In the genomic region with DNA sequence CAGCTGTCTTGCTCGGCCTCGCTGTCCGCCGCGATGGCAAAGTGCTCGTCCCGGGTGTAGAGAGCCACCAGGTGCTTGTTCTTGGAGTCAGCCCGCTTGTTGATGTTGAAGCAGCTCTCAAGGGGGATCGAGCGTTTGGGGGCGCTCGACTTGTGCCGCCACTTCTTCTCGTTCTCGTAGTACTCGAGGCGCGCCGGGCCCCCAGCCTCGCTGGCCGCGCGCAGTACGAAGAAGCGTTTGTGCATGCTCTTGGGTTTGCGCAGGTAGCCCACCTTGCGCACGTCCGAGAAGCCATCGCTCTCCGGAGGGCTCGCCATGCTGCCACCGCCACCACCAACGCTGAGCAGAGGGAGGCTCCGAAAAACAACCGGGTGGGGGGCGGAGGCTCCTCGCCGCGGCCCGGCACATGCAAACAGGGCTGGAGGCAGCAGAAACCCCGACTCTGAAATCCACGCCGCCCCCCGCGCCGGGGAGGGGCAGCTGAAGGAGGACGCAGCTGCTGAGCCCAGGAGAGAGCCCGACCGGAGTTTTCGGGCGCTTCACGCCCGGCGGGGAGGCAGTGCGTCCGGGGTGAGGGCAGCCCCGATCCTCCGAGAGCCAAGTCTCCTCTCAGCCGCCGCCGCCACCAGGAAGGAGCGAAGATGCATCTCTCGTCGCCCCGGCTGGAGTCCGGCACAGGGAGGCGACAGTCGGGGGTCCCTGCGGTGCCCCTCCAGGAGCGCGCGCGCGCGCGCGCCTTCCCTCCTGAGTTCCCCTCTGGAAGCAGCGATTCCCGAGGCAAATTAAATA, we compare ENCODE assay signal across 8 cellular contexts. TPM values are rescaled to one million over a fixed set of nuclear protein-coding genes. Genes with fewer than 3 reads are reported as not detected.
DNase-seq lines count a peak whose midpoint lies in the region; ATAC-seq and TF ChIP-seq lines count a peak whose summit lies in the region.

No MANE protein-coding gene starts in this region.

- peaks cover 43% of the 10 kb centered on the region for H3K4me1 Mint-ChIP-seq in activated CD8-positive, alpha-beta memory T cell treated with anti-CD3 and anti-CD28 coated beads, Interleukin-2, amount 10 ng/mL, durations not matched to agents 7 days and 5 days

- peak overlapping the region; percentile 72; the same call in 1 of the 3 replicates for H2BK15ac ChIP-seq in IMR-90 (ENCODE audit: low read depth, low read length)

- H3K14ac ChIP-seq in IMR-90 (replicated peaks; ENCODE audit: low read depth, low read length), result peak overlapping the region; percentile 99

- peak overlapping the region; percentile 85 for H3K4me2 ChIP-seq in IMR-90 (ENCODE audit: low read depth, low read length)

- H3K36me3 ChIP-seq in IMR-90 (ENCODE audit: control insufficient read depth, insufficient read depth, low read length) (peaks cover 41% of the 10 kb centered on the region), esophagus (ENCODE audit: control insufficient read depth in 2 of 2, insufficient read depth in 2 of 2, low read length in 1 of 2) (no peaks in the 10 kb centered on the region), tibial artery (peaks cover 0 to 28% (median 19%) of the 10 kb centered on the region in 3 donors)

- H3K4ac ChIP-seq in IMR-90 (ENCODE audit: low read depth, low read length), result peak overlapping the region; percentile 89

- peak overlapping the region; percentile 91 for H4K91ac ChIP-seq in IMR-90 (ENCODE audit: insufficient read depth, low read depth, low read length)

- in situ Hi-C loops in IMR-90 (cut with MboI; ENCODE audit: low sequenced_read_pairs), result loop anchor here (5.0 to 25.0 kb wide), 6 partner anchors 144 to 1686 kb away; no protein-coding TSS in a partner anchor

- no peak for TF ChIP-seq RAD21 in IMR-90 (IDR thresholded peaks at IDR 0.05; ENCODE audit: low read length)

- CTCF ChIA-PET in IMR-90 (lab: Yijun Ruan, JAX), result interaction anchor here (0.6 to 1.2 kb wide), 2 partner anchors 332 to 910 kb away, joined by 3 read pairs; no protein-coding TSS in a partner anchor
- CTCF ChIA-PET in activated CD8-positive, alpha-beta memory T cell treated with anti-CD3 and anti-CD28 coated beads, Interleukin-2, amount 10 ng/mL, durations not matched to agents 7 days and 5 days (lab: Charles Lee), result interaction anchor here (1.0 to 7.0 kb wide), 16 partner anchors 9 to 910 kb away, joined by 3 to 58 read pairs (median 4); partner anchors contain the start of gene RHBDD1

- H4K20me1 ChIP-seq in IMR-90 (ENCODE audit: insufficient read depth, low read length), result peaks cover 17% of the 10 kb centered on the region

- peak; percentile 9 for DNase-seq in CD1c-positive myeloid dendritic cell (ENCODE audit: extremely low spot score)
- peak; percentile 55 for DNase-seq in IMR-90
- DNase-seq in activated CD8-positive, alpha-beta memory T cell treated with anti-CD3 and anti-CD28 coated beads, Interleukin-2, amount 10 ng/mL, durations not matched to agents 7 days and 5 days, result peak; percentile 72
- peak; percentile 86 for DNase-seq in myocyte (ENCODE audit: low read depth)
- peak; percentile 40 to 72 for DNase-seq in tibial artery
- DNase-seq in posterior vena cava (ENCODE audit: low spot score), result no peak

- H3K23ac ChIP-seq in IMR-90 (ENCODE audit: low read depth, low read length), result peak overlapping the region; percentile 97

- H3K27ac Mint-ChIP-seq in activated CD8-positive, alpha-beta memory T cell treated with anti-CD3 and anti-CD28 coated beads, Interleukin-2, amount 10 ng/mL, durations not matched to agents 7 days and 5 days, result peak overlapping the region; percentile 80

- ATAC-seq in GM19467 (IDR thresholded peaks at IDR 0.05; ENCODE audit: unreplicated experiment), result peak; percentile 28
- ATAC-seq in IMR-90 (ENCODE audit: low read depth), result no peak
- peak; percentile 25 for ATAC-seq in activated CD8-positive, alpha-beta memory T cell treated with anti-CD3 and anti-CD28 coated beads, Interleukin-2, amount 10 ng/mL, durations not matched to agents 7 days and 5 days

- H3K36me3 Mint-ChIP-seq in activated CD8-positive, alpha-beta memory T cell treated with anti-CD3 and anti-CD28 coated beads, Interleukin-2, amount 10 ng/mL, durations not matched to agents 7 days and 5 days, result peaks cover under 1% of the 10 kb centered on the region

- H3K9me3 ChIP-seq in IMR-90 (ENCODE audit: control insufficient read depth, insufficient read depth, low read length) (no peaks in the 10 kb centered on the region), esophagus (ENCODE audit: control insufficient read depth in 2 of 2, insufficient read depth in 1 of 2, low read depth in 1 of 2, low read length in 1 of 2) (peaks cover 0 to 4% of the 10 kb centered on the region in 2 donors), tibial artery (no peaks in the 10 kb centered on the region)

- H2AK9ac ChIP-seq in IMR-90 (replicated peaks; ENCODE audit: low read depth, low read length, poor library complexity), result peak overlapping the region; percentile 98

- H3K79me1 ChIP-seq in IMR-90 (ENCODE audit: low read depth in 1 of 2, low read length in 2 of 2), result peaks cover 4 to 16% of the 10 kb centered on the region in 2 experiments

- peak overlapping the region; percentile 91 for H3K56ac ChIP-seq in IMR-90 (ENCODE audit: extremely low read depth, insufficient read depth, low read length)

- H4K8ac ChIP-seq in IMR-90 (ENCODE audit: low read depth in 2 of 2, low read length in 2 of 2), result peak overlapping the region; percentile 82 to 94; a peak in 3 of 4 replicates

- H3K9me1 ChIP-seq in IMR-90 (ENCODE audit: insufficient read depth, low read length), result no peaks in the 10 kb centered on the region

- peaks cover 5% of the 10 kb centered on the region for H3K27me3 Mint-ChIP-seq in activated CD8-positive, alpha-beta memory T cell treated with anti-CD3 and anti-CD28 coated beads, Interleukin-2, amount 10 ng/mL, durations not matched to agents 7 days and 5 days

- peak overlapping the region; percentile 80 for H3K18ac ChIP-seq in IMR-90 (ENCODE audit: low read depth, low read length)

- POLR2A ChIA-PET in IMR-90 (lab: Charles Lee; ENCODE audit: unreplicated experiment), result interaction anchor here (0.5 kb wide), 2 partner anchors 373 to 581 kb away, joined by 3 to 5 read pairs; no protein-coding TSS in a partner anchor

- peak overlapping the region; percentile 75 for H4K5ac ChIP-seq in IMR-90 (ENCODE audit: low read depth, low read length)

- H3K4me1 ChIP-seq in IMR-90 (ENCODE audit: control insufficient read depth, insufficient read depth, low read length) (peaks cover 2% of the 10 kb centered on the region; the same call in 1 of the 2 replicates), esophagus (ENCODE audit: control insufficient read depth in 2 of 2, insufficient read depth in 2 of 2, low read length in 1 of 2) (peaks cover 7 to 23% of the 10 kb centered on the region in 2 donors), tibial artery (peaks cover 0 to 65% (median 48%) of the 10 kb centered on the region in 4 donors)

- H3K27ac ChIP-seq in IMR-90 (ENCODE audit: insufficient read depth, low read length) (peak overlapping the region; percentile 97), esophagus (ENCODE audit: low read depth in 2 of 2, low read length in 1 of 2) (peak overlapping the region; percentile 60 to 76), tibial artery (peak overlapping the region; percentile 88 to 97)

- no TSS peak for BruUV-seq in IMR-90 (replicated peaks; lab: Mats Ljungman, UMichigan)

- peak overlapping the region; percentile 99 for H2BK5ac ChIP-seq in IMR-90 (ENCODE audit: low read depth, low read length, poor library complexity, severe bottlenecking)

- H3K9ac ChIP-seq in IMR-90 (ENCODE audit: low read depth, low read length), result peak overlapping the region; percentile 92

- peak overlapping the region; percentile 84 for H3K4me3 Mint-ChIP-seq in activated CD8-positive, alpha-beta memory T cell treated with anti-CD3 and anti-CD28 coated beads, Interleukin-2, amount 10 ng/mL, durations not matched to agents 7 days and 5 days

- dilution Hi-C loops in IMR-90 (cut with HindIII; ENCODE audit: low sequenced_read_pairs, unreplicated experiment), result no loop called here

- H3K27me3 ChIP-seq in IMR-90 (ENCODE audit: control insufficient read depth, insufficient read depth, low read length) (no peaks in the 10 kb centered on the region), esophagus (ENCODE audit: control insufficient read depth in 1 of 2, insufficient read depth in 2 of 2, low read length in 2 of 2) (no peaks in the 10 kb centered on the region), tibial artery (no peaks in the 10 kb centered on the region)

- TF ChIP-seq POLR2A in IMR-90 (IDR thresholded peaks at IDR 0.05; ENCODE audit: low read depth, low read length), result no peak

- peak overlapping the region; percentile 35 for H2AK5ac ChIP-seq in IMR-90 (ENCODE audit: low read depth, low read length)

- TF ChIP-seq CTCF in IMR-90 (conservative IDR thresholded peaks at IDR 0.05; ENCODE audit: low read depth, low read length), result 0 out of 2 replicates have a peak, but pooled peaks have one; percentile 4
- no peak for TF ChIP-seq CTCF in tibial artery (IDR thresholded peaks at IDR 0.05)

- 1% methylated on average over 46 of the region's 80 CpGs; no CpG with 5 or more reads in 1 of the 2 experiments for WGBS in IMR-90 (ENCODE audit: extremely low coverage in 2 of 2, insufficient read length in 1 of 2), 2 experiments
- WGBS in esophagus, 2 donors, result 1 to 2% methylated on average over 72 to 80 of the region's 80 CpGs

- peak overlapping the region; percentile 82 for H2AFZ ChIP-seq in IMR-90 (replicated peaks; ENCODE audit: low read length, poor library complexity)

- intact Hi-C loops in IMR-90 (cut with micrococcal nuclease), result loop anchor here (1.0 to 10.0 kb wide), 4 partner anchors 186 to 909 kb away; no protein-coding TSS in a partner anchor
- intact Hi-C loops in tibial artery (cut with DNase I; ENCODE audit: low total_unique reads), result loop anchor here (10.0 kb wide), 1 partner anchor 324 kb away; no protein-coding TSS in a partner anchor
- intact Hi-C loops in posterior vena cava (cut with DNase I), result loop anchor here in 1 of 2 donors (10.0 kb wide), 2 partner anchors 54 to 134 kb away; no protein-coding TSS in a partner anchor

- H2BK120ac ChIP-seq in IMR-90 (ENCODE audit: low read depth, low read length), result peak overlapping the region; percentile 86

- H2BK20ac ChIP-seq in IMR-90 (ENCODE audit: low read depth, low read length), result peak overlapping the region; percentile 33; the same call in 1 of the 2 replicates

- peak overlapping the region; percentile 78 for H3K4me3 ChIP-seq in IMR-90 (ENCODE audit: insufficient read depth, low read depth, low read length)
- H3K4me3 ChIP-seq in esophagus (ENCODE audit: low read depth in 1 of 2, low read length in 2 of 2), result peak overlapping the region; percentile 59 to 70
- peak overlapping the region; percentile 85 to 92 for H3K4me3 ChIP-seq in tibial artery

- no peaks in the 10 kb centered on the region for H3K9me3 Mint-ChIP-seq in activated CD8-positive, alpha-beta memory T cell treated with anti-CD3 and anti-CD28 coated beads, Interleukin-2, amount 10 ng/mL, durations not matched to agents 7 days and 5 days (ENCODE audit: low read depth)

RNA-seq across cellular contexts. Expression of gene IRS1, which starts 1.0 kb away (rescaled TPM):
- total RNA-seq in IMR-90 (2012; rRNA removed) (21.1 and 29.4 TPM in 2 replicates), myocyte (32.3 and 38.1 TPM in 2 replicates), posterior vena cava (10 to 100 TPM; 10.8 to 12.4 TPM)
- polyA plus RNA-seq in IMR-90 (2012; rRNA removed) (37.1 and 44.5 TPM in 2 replicates), esophagus (1 to 10 TPM; 1.6 to 3.7 TPM)
- 15.4 and 40.6 TPM in 2 replicates for polyA plus RNA-seq in IMR-90 (2012; cell fraction: cytosol; rRNA removed)
- 20.3 and 39.6 TPM in 2 replicates for polyA plus RNA-seq in IMR-90 (2012; cell fraction: nucleus; rRNA removed; ENCODE audit: low replicate concordance)
- 1 to 10 TPM; 4.5 to 5.8 TPM for total RNA-seq in activated CD8-positive, alpha-beta memory T cell treated with anti-CD3 and anti-CD28 coated beads, Interleukin-2, amount 10 ng/mL, durations not matched to agents 7 days and 5 days
- 11.7 TPM for polyA plus RNA-seq in myocyte (2012)

RNA-seq across cellular contexts. Expression of gene RHBDD1, which starts 37.2 kb away (rescaled TPM):
- total RNA-seq in IMR-90 (2012; rRNA removed) (11.9 and 14.0 TPM in 2 replicates), myocyte (9.9 and 10.8 TPM in 2 replicates), posterior vena cava (10 to 100 TPM; 39.3 to 40.5 TPM)
- polyA plus RNA-seq in IMR-90 (2012; rRNA removed) (9.3 and 9.7 TPM in 2 replicates), esophagus (1 to 10 TPM; 3.9 to 5.2 TPM)
- 4.0 and 4.1 TPM in 2 replicates for polyA plus RNA-seq in IMR-90 (2012; cell fraction: cytosol; rRNA removed)
- 3.8 and 8.8 TPM in 2 replicates for polyA plus RNA-seq in IMR-90 (2012; cell fraction: nucleus; rRNA removed; ENCODE audit: low replicate concordance)
- total RNA-seq in activated CD8-positive, alpha-beta memory T cell treated with anti-CD3 and anti-CD28 coated beads, Interleukin-2, amount 10 ng/mL, durations not matched to agents 7 days and 5 days, result 10 to 100 TPM; 29.8 to 32.2 TPM
- polyA plus RNA-seq in myocyte (2012), result 16.1 TPM
